24 cellular contexts compared by ENCODE assay signal in the genomic region with DNA sequence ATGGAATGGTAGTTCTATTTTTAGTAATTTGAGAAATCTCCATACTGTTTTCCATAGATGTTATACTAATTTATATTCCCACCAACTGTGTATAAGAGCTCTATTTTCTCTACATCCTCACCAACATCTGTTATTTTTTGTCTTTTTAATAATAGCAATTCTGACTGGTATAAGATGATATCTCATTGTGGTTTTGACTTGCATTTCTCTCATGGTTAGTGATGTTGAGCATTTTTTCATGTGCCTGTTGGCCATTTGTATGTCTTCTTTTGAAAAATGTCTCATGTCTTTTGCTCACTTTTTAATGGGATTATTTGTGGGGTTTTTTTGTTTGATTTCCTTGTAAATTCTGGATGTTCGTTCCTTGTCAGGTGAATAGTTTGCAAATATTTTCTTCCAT.
"Had no signal": no experiment of that assay in that cellular context is flagged by ENCODE, and none has a peak within 500 bp of the region (broad histone marks: within the 10 kb centered on the region; RNA-seq: fewer than 3 reads in every experiment).

No MANE protein-coding gene starts in this region.

- H3K4me3 ChIP-seq: adrenal gland, ascending aorta, SK-N-MC had no signal

- H3K27me3 ChIP-seq: adrenal gland, ascending aorta had no signal

- ATAC-seq: activated CD8-positive, alpha-beta T cell treated with anti-CD3 and anti-CD28 coated beads, Interleukin-2, amount 10 ng/mL, durations not matched to agents 7 days and 5 days; Right ventricle myocardium inferior had no signal

- H3K27me3 Mint-ChIP-seq: activated naive CD8-positive, alpha-beta T cell treated with anti-CD3 and anti-CD28 coated beads, Interleukin-2, amount 10 ng/mL, durations not matched to agents 7 days and 5 days; brain; central memory CD8-positive, alpha-beta T cell had no signal

- H3K4me1 ChIP-seq: adrenal gland, ascending aorta had no signal

- H3K27ac ChIP-seq: adrenal gland, ascending aorta, SK-N-MC had no signal

- DNase-seq: activated CD4-positive, alpha-beta T cell treated with anti-CD3 and anti-CD28 coated beads for 48 hours; activated CD4-positive, alpha-beta T cell treated with anti-CD3 and anti-CD28 coated beads, Interleukin-2, amount 50 U/mL, for 4 hours; activated CD4-positive, CD25-positive, alpha-beta regulatory T cell treated with anti-CD3 and anti-CD28 coated beads, Interleukin-2, amount 50 U/mL, for 72 hours; activated CD8-positive, alpha-beta memory T cell treated with anti-CD3 and anti-CD28 coated beads, Interleukin-2, amount 50 U/mL, for 48 hours; activated CD8-positive, alpha-beta T cell treated with anti-CD3 and anti-CD28 coated beads, Interleukin-2, amount 10 ng/mL, durations not matched to agents 7 days and 5 days; activated naive CD4-positive, alpha-beta T cell treated with anti-CD3 and anti-CD28 coated beads, Interleukin-2, amount 50 U/mL, for 16 hours; activated naive CD8-positive, alpha-beta T cell treated with anti-CD3 and anti-CD28 coated beads, Interleukin-2, amount 10 ng/mL, durations not matched to agents 7 days and 5 days; activated T-cell treated with anti-CD3 and anti-CD28 coated beads, Interleukin-2, amount 50 U/mL, for 1 hour; adrenal gland; Karpas-422; NCI-H1048; NCI-H1930; NCI-H2171 treated with DMSO at 0.1 percent for 48 hours; NCI-H226; NCI-H510A; NCI-H526 treated with DMSO at 0.1 percent for 48 hours; NCI-H82; RPMI8226 had no signal

- H3K27ac Mint-ChIP-seq: activated CD8-positive, alpha-beta T cell treated with anti-CD3 and anti-CD28 coated beads, Interleukin-2, amount 10 ng/mL, durations not matched to agents 7 days and 5 days; activated naive CD8-positive, alpha-beta T cell treated with anti-CD3 and anti-CD28 coated beads, Interleukin-2, amount 10 ng/mL, durations not matched to agents 7 days and 5 days; brain; T-helper 1 cell treated with Interleukin-12 subunit alpha and Interleukin-12 subunit beta and Interleukin-4 antibody, amounts not matched to agents 30 μg/mL and 1 μg/mL, for 36 hours had no signal

- H3K4me3 Mint-ChIP-seq: activated CD8-positive, alpha-beta T cell treated with anti-CD3 and anti-CD28 coated beads, Interleukin-2, amount 10 ng/mL, durations not matched to agents 7 days and 5 days; activated naive CD8-positive, alpha-beta T cell treated with anti-CD3 and anti-CD28 coated beads, Interleukin-2, amount 10 ng/mL, durations not matched to agents 7 days and 5 days; brain; central memory CD8-positive, alpha-beta T cell; T-helper 1 cell treated with Interleukin-12 subunit alpha and Interleukin-12 subunit beta and Interleukin-4 antibody, amounts not matched to agents 30 μg/mL and 1 μg/mL, for 36 hours had no signal

- H3K36me3 ChIP-seq: adrenal gland, ascending aorta had no signal

- H3K4me1 Mint-ChIP-seq: activated naive CD8-positive, alpha-beta T cell treated with anti-CD3 and anti-CD28 coated beads, Interleukin-2, amount 10 ng/mL, durations not matched to agents 7 days and 5 days had no signal

- H3K9me3 Mint-ChIP-seq: central memory CD8-positive, alpha-beta T cell had no signal
